In genomic region chr6:2454180-2454579, GRCh38 we compare ENCODE assay signal across 25 cellular contexts.
"Had no signal": no experiment of that assay in that cellular context is flagged by ENCODE, and none has a peak within 500 bp of the region (broad histone marks: within the 10 kb centered on the region; RNA-seq: fewer than 3 reads in every experiment).

No MANE protein-coding gene starts in this region.

- DNase-seq: activated CD4-positive, alpha-beta T cell treated with anti-CD3 and anti-CD28 coated beads for 1 hour; activated CD8-positive, alpha-beta T cell treated with anti-CD3 and anti-CD28 coated beads, Interleukin-2, amount 10 ng/mL, durations not matched to agents 7 days and 5 days; activated naive CD4-positive, alpha-beta T cell; activated T-cell treated with anti-CD3 and anti-CD28 coated beads for 4 hours; activated T-cell treated with anti-CD3 and anti-CD28 coated beads, Interleukin-2, amount 50 U/mL, for 72 hours; effector CD8-positive, alpha-beta T cell; esophagus squamous epithelium; foreskin keratinocyte; heart left ventricle; kidney glomerular epithelial cell; left lung; nephron progenitor cell; ovary; right lobe of liver; stimulated activated CD4-positive, alpha-beta T cell treated with anti-CD3 and anti-CD28 coated beads, Interleukin-2, amount 100 ng/mL, for 48 hours; stimulated activated naive CD4-positive, alpha-beta T cell treated with Interleukin-2 at 50 U/mL for 16 hours; T-helper 17 cell had no signal

- H3K27me3 ChIP-seq: breast epithelium, heart left ventricle, left lung, ovary, right lobe of liver, tibial nerve had no signal

- H3K4me1 ChIP-seq: breast epithelium, right lobe of liver had no signal

- ATAC-seq: activated CD8-positive, alpha-beta T cell treated with anti-CD3 and anti-CD28 coated beads, Interleukin-2, amount 10 ng/mL, durations not matched to agents 7 days and 5 days; activated naive CD4-positive, alpha-beta T cell treated with anti-CD3 and anti-CD28 coated beads, Interleukin-2, amount 50 U/mL, for 72 hours; activated T-cell treated with anti-CD3 and anti-CD28 coated beads, Interleukin-2, amount 50 U/mL, for 72 hours; foreskin keratinocyte; heart left ventricle; left lung; right lobe of liver; T-helper 17 cell; WTC11 had no signal

- FAIRE-seq: colon, endometrium had no signal

- H3K9me3 Mint-ChIP-seq: activated naive CD4-positive, alpha-beta T cell treated with anti-CD3 and anti-CD28 coated beads, Interleukin-2, amount 50 U/mL, for 72 hours; activated T-cell treated with anti-CD3 and anti-CD28 coated beads, Interleukin-2, amount 50 U/mL, for 72 hours; nephron progenitor cell; WTC11 had no signal

- H3K36me3 ChIP-seq: breast epithelium, esophagus squamous epithelium, heart left ventricle, left lung, ovary, right lobe of liver, tibial nerve had no signal

- H3K4me1 Mint-ChIP-seq: T-helper 17 cell, WTC11 had no signal

- H3K27ac ChIP-seq: breast epithelium, epithelial cell of prostate, esophagus squamous epithelium, foreskin keratinocyte, heart left ventricle, left lung, ovary, right lobe of liver, tibial nerve had no signal

- H3K9me3 ChIP-seq: breast epithelium, esophagus squamous epithelium, heart left ventricle, left lung, ovary, right lobe of liver, tibial nerve had no signal

- H3K4me3 ChIP-seq: breast epithelium, esophagus squamous epithelium, heart left ventricle, left lung, ovary, right lobe of liver, tibial nerve had no signal

- H3K36me3 Mint-ChIP-seq: activated naive CD4-positive, alpha-beta T cell treated with anti-CD3 and anti-CD28 coated beads, Interleukin-2, amount 50 U/mL, for 72 hours; WTC11 had no signal

- H3K27ac Mint-ChIP-seq: activated CD8-positive, alpha-beta T cell treated with anti-CD3 and anti-CD28 coated beads, Interleukin-2, amount 10 ng/mL, durations not matched to agents 7 days and 5 days; activated naive CD4-positive, alpha-beta T cell treated with anti-CD3 and anti-CD28 coated beads, Interleukin-2, amount 50 U/mL, for 72 hours; activated T-cell treated with anti-CD3 and anti-CD28 coated beads, Interleukin-2, amount 50 U/mL, for 72 hours; nephron progenitor cell; progenitor cell of endocrine pancreas; T-helper 17 cell; WTC11 had no signal

- H3K4me3 Mint-ChIP-seq: activated CD8-positive, alpha-beta T cell treated with anti-CD3 and anti-CD28 coated beads, Interleukin-2, amount 10 ng/mL, durations not matched to agents 7 days and 5 days; activated T-cell treated with anti-CD3 and anti-CD28 coated beads, Interleukin-2, amount 50 U/mL, for 72 hours; nephron progenitor cell; T-helper 17 cell; WTC11 had no signal
